ENCODE assay signal across 10 cellular contexts in the genomic region with DNA sequence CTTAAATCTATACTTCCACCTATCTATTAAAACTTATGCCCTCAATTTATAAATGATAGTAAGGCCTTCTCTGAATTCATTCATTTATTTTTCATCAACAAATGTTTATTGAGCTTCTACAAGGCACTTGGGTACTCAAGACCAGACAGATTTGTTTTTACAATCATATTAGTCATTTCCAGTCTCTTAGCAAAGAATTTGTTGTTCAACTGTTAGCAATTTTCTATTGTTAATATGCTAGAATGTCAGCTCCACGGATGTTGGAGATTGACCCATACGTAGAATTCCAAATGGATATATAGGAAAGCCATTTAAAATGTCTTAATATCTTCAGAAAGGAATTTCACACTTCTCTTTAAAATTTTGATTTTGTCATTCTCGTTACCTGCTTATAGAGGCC. TPM values are rescaled to one million over a fixed set of nuclear protein-coding genes. Genes with fewer than 3 reads are reported as not detected.
DNase-seq lines count a peak whose midpoint lies in the region; ATAC-seq and TF ChIP-seq lines count a peak whose summit lies in the region.
"Had no signal": no experiment of that assay in that cellular context is flagged by ENCODE, and none has a peak within 500 bp of the region (broad histone marks: within the 10 kb centered on the region; RNA-seq: fewer than 3 reads in every experiment).

No MANE protein-coding gene starts in this region.

- intact Hi-C loops in ascending aorta (cut with DNase I): no loop called here

- peak overlapping the region; percentile 89 to 99 for H3K27ac ChIP-seq in ascending aorta
- peak overlapping the region; percentile 85 to 100 (median 98) for H3K27ac ChIP-seq in gastroesophageal sphincter
- peak overlapping the region; percentile 95 for H3K27ac ChIP-seq in stomach smooth muscle (ENCODE audit: low read length)

- no peak for TF ChIP-seq EP300 in gastroesophageal sphincter (IDR thresholded peaks at IDR 0.05)

- H3K9me3 ChIP-seq in ascending aorta: no peaks in the 10 kb centered on the region
- H3K9me3 ChIP-seq in gastroesophageal sphincter: no peaks in the 10 kb centered on the region
- no peaks in the 10 kb centered on the region for H3K9me3 ChIP-seq in stomach smooth muscle (ENCODE audit: control insufficient read depth in 2 of 2, low read length in 2 of 2)

- WGBS in gastroesophageal sphincter (ENCODE audit: low coverage in 1 of 2), 2 donors: 61 to 75% methylated on average over 3 of the region's 3 CpGs

- no peak overlapping the region for H3K9ac ChIP-seq in stomach smooth muscle (ENCODE audit: low read length in 2 of 2)

- H3K4me3 ChIP-seq in ascending aorta (no peak overlapping the region), gastroesophageal sphincter (no peak overlapping the region), stomach smooth muscle (ENCODE audit: low read length in 2 of 2) (no peak overlapping the region)

- peaks cover 5 to 33% of the 10 kb centered on the region in 2 donors for H3K36me3 ChIP-seq in ascending aorta
- peaks cover 0 to 37% of the 10 kb centered on the region in 2 donors for H3K36me3 ChIP-seq in gastroesophageal sphincter
- H3K36me3 ChIP-seq in stomach smooth muscle (ENCODE audit: control insufficient read depth in 2 of 2, insufficient read depth in 2 of 2, low read length in 2 of 2): peaks cover 9 to 20% of the 10 kb centered on the region in 2 donors

- peak; percentile 89 for DNase-seq in HCEC 1CT
- DNase-seq in ascending aorta (ENCODE audit: low spot score in 2 of 2): no peak
- DNase-seq in hippocampal formation (lab: John Stamatoyannopoulos, UW): no peak
- no peak for DNase-seq in T-helper 9 cell
- DNase-seq: cerebellar nuclear complex, naive B cell, NCI-H2029 treated with DMSO at 0.1 percent for 48 hours had no signal

- no peaks in the 10 kb centered on the region for H3K27me3 ChIP-seq in ascending aorta
- no peaks in the 10 kb centered on the region for H3K27me3 ChIP-seq in gastroesophageal sphincter
- H3K27me3 ChIP-seq in stomach smooth muscle (ENCODE audit: control insufficient read depth in 1 of 2, insufficient read depth in 2 of 2, low read length in 2 of 2): no peaks in the 10 kb centered on the region

- ATAC-seq in gastroesophageal sphincter (no peak), GM19351 (IDR thresholded peaks at IDR 0.05; ENCODE audit: unreplicated experiment) (no peak)

- H3K4me1 ChIP-seq in ascending aorta (peaks cover 2 to 64% of the 10 kb centered on the region in 2 donors), gastroesophageal sphincter (peaks cover 29 to 87% (median 31%) of the 10 kb centered on the region in 3 donors), stomach smooth muscle (ENCODE audit: control insufficient read depth, insufficient read depth, low read length) (peaks cover 36% of the 10 kb centered on the region)

- TF ChIP-seq POLR2A in gastroesophageal sphincter (IDR thresholded peaks at IDR 0.05): no peak

- TF ChIP-seq CTCF in ascending aorta (IDR thresholded peaks at IDR 0.05): no peak
- no peak for TF ChIP-seq CTCF in gastroesophageal sphincter (IDR thresholded peaks at IDR 0.05)

RNA-seq across cellular contexts. Expression of gene ZBTB38, which starts 36.7 kb away (rescaled TPM):
- total RNA-seq in ascending aorta (101 TPM), gastroesophageal sphincter (100 to 1,000 TPM; 183 to 225 (median 203) TPM)
